ENCODE assay signal across 24 cellular contexts in genomic region chr4:94403735-94404134, GRCh38. TPM values are rescaled to one million over a fixed set of nuclear protein-coding genes. Genes with fewer than 3 reads are reported as not detected.
DNase-seq lines count a peak whose midpoint lies in the region; ATAC-seq and TF ChIP-seq lines count a peak whose summit lies in the region.
"Had no signal": no experiment of that assay in that cellular context is flagged by ENCODE, and none has a peak within 500 bp of the region (broad histone marks: within the 10 kb centered on the region; RNA-seq: fewer than 3 reads in every experiment).

No MANE protein-coding gene starts in this region.

- DNase-seq in MG63 (peak; percentile 7), T-helper 17 cell (no peak), right cardiac atrium (peak; percentile 40 to 76 (median 63)), sciatic nerve (ENCODE audit: low spot score) (no peak), dedifferentiated amniotic fluid mesenchymal stem cell (ENCODE audit: extremely low spot score) (no peak), NCI-H187 (lab: John Stamatoyannopoulos, UW) (no peak), vagina (ENCODE audit: extremely low spot score in 2 of 2) (no peak)
- DNase-seq: DMS153, DND-41, GOT3, HFFc6, Kasumi-1, MV-4-11, NCI-H1105 treated with DMSO at 0.1 percent for 48 hours, NCI-H146, NCI-H2029 treated with DMSO at 0.1 percent for 48 hours, NCI-H510A, NCI-H69, SIG-M5 had no signal

- no peaks in the 10 kb centered on the region for H3K4me1 Mint-ChIP-seq in T-helper 17 cell

- TF ChIP-seq CTCF in vagina (IDR thresholded peaks at IDR 0.05) = no peak

- no peaks in the 10 kb centered on the region for H3K36me3 Mint-ChIP-seq in T-helper 17 cell (ENCODE audit: low read depth)

- H3K27me3 ChIP-seq in MG63 (no peaks in the 10 kb centered on the region), right cardiac atrium (ENCODE audit: control insufficient read depth, insufficient read depth) (no peaks in the 10 kb centered on the region), vagina (no peaks in the 10 kb centered on the region)

- H3K9me3 ChIP-seq in MG63 (no peaks in the 10 kb centered on the region), T-helper 17 cell (ENCODE audit: control insufficient read depth, low read length, poor library complexity, severe bottlenecking) (no peaks in the 10 kb centered on the region), right cardiac atrium (ENCODE audit: control insufficient read depth, low read length) (no peaks in the 10 kb centered on the region), vagina (no peaks in the 10 kb centered on the region)
- H3K9me3 ChIP-seq: HAP-1 had no signal

- intact Hi-C loops in right cardiac atrium (cut with DNase I) = no loop called here
- intact Hi-C loops in sciatic nerve (cut with DNase I) = no loop called here
- intact Hi-C loops in vagina (cut with DNase I) = loop anchor here (10.0 kb wide), 1 partner anchor 111 kb away; no protein-coding TSS in a partner anchor

- no peak for TF ChIP-seq POLR2A in vagina (IDR thresholded peaks at IDR 0.05)

- H3K4me1 ChIP-seq in right cardiac atrium (ENCODE audit: control insufficient read depth, insufficient read depth, low read length) = peaks cover 3% of the 10 kb centered on the region
- H3K4me1 ChIP-seq in vagina = no peaks in the 10 kb centered on the region

- no peak overlapping the region for H3K4me3 ChIP-seq in MG63
- H3K4me3 ChIP-seq in right cardiac atrium (ENCODE audit: low read length) = no peak overlapping the region
- no peak overlapping the region for H3K4me3 ChIP-seq in vagina
- H3K4me3 ChIP-seq: HAP-1, K562, SK-N-MC had no signal

- peaks cover 25% of the 10 kb centered on the region for H3K27me3 Mint-ChIP-seq in T-helper 17 cell

- H3K27ac ChIP-seq in right cardiac atrium (ENCODE audit: low read length) = no peak overlapping the region
- H3K27ac ChIP-seq in vagina = no peak overlapping the region
- H3K27ac ChIP-seq: RWPE1, SK-N-MC had no signal

- ATAC-seq in T-helper 17 cell (no peak), right cardiac atrium (peak; percentile 45 to 76), sciatic nerve (peak; percentile 71)
- ATAC-seq: K562, Panc1 had no signal

- H3K27ac Mint-ChIP-seq in T-helper 17 cell = peak overlapping the region; percentile 21
- H3K27ac Mint-ChIP-seq: HFFc6 had no signal

- H3K36me3 ChIP-seq in MG63 (no peaks in the 10 kb centered on the region), vagina (no peaks in the 10 kb centered on the region)
- H3K36me3 ChIP-seq: HAP-1 had no signal

- no peak overlapping the region for H3K4me3 Mint-ChIP-seq in T-helper 17 cell
- H3K4me3 Mint-ChIP-seq: HFFc6 had no signal

RNA-seq across cellular contexts. Expression of gene PDLIM5, which starts 48.0 kb away (rescaled TPM):
- total RNA-seq in MG63 (2014; rRNA removed; shearing (Covaris generic); ENCODE audit: low replicate concordance) = 19.4 and 21.1 TPM in 2 replicates
- total RNA-seq in T-helper 17 cell (10 to 100 TPM; 25.9 to 37.6 TPM), right cardiac atrium (100 to 1,000 TPM; 511 to 778 (median 584) TPM), sciatic nerve (211 TPM), vagina (137 TPM)
- 407 TPM for polyA plus RNA-seq in right cardiac atrium

Comparison
In these comparisons a context has a peak if more than half of its experiments do, and no peak if none do; other contexts are left out.
1. DNase-seq: peak in MG63 (single experiment) and right cardiac atrium (3 of 3); none in T-helper 17 cell (0 of 3), sciatic nerve (single experiment), dedifferentiated amniotic fluid mesenchymal stem cell (single experiment), NCI-H187 (0 of 2) and vagina (0 of 2).